ENCODE assay signal across 35 cellular contexts in the genomic region with DNA sequence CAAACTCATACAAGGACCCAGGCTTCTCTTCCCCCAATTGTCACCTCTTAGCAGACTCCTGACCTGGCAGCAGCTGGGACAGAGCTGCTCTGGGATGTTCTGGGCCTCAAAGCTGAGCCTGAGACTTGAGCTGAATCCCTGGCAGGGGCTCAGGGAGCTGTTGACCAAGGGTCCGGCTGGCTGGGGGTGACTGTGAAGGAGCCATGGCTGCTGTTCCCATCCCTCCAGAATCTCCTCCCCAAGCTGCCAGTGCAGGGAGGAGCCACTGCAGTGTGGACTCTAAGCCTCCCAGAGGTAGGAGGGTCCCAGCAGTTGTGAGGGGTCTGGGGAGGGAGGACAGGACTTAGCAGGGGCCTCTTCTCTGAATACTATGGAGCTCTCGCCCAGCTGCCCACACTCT. TPM values are rescaled to one million over a fixed set of nuclear protein-coding genes. Genes with fewer than 3 reads are reported as not detected.
"Had no signal": no experiment of that assay in that cellular context is flagged by ENCODE, and none has a peak within 500 bp of the region (broad histone marks: within the 10 kb centered on the region; RNA-seq: fewer than 3 reads in every experiment).

No MANE protein-coding gene starts in this region.

- H3K27me3 Mint-ChIP-seq: activated B cell treated with CpG ODN at 0.5 μM for 24 hours had no signal

- DNase-seq: activated B cell treated with CpG ODN at 0.5 μM for 24 hours; activated CD4-positive, alpha-beta memory T cell treated with anti-CD3 and anti-CD28 coated beads for 36 hours; activated CD4-positive, alpha-beta T cell treated with anti-CD3 and anti-CD28 coated beads for 4 hours; activated CD4-positive, alpha-beta T cell treated with anti-CD3 and anti-CD28 coated beads, Interleukin-2, amount 50 U/mL, for 1 hour; activated CD4-positive, CD25-positive, alpha-beta regulatory T cell treated with anti-CD3 and anti-CD28 coated beads, Interleukin-2, amount 50 U/mL, for 72 hours; activated effector memory CD4-positive, alpha-beta T cell treated with anti-CD3 and anti-CD28 coated beads, Interleukin-2, amount 50 U/mL, for 16 hours; activated naive CD4-positive, alpha-beta T cell treated with Interleukin-2 at 50 U/mL for 16 hours; activated naive CD8-positive, alpha-beta T cell treated with anti-CD3 and anti-CD28 coated beads, Interleukin-2, amount 10 ng/mL, durations not matched to agents 7 days and 5 days; activated T-cell treated with anti-CD3 and anti-CD28 coated beads, Interleukin-2, amount 50 U/mL, for 1 hour; activated T-cell treated with anti-CD3 and anti-CD28 coated beads, Interleukin-2, amount 50 U/mL, for 72 hours; amygdala; MM.1S; MV-4-11; NCI-H1092; NCI-H1436 treated with DMSO at 0.1 percent for 48 hours; NCI-H1694 treated with DMSO at 0.1 percent for 48 hours; NCI-H2029; NCI-H345; NCI-H524 treated with DMSO at 0.1 percent for 48 hours; NCI-H748 treated with DMSO at 0.1 percent for 48 hours; NK-92 treated with Interleukin-12 subunit alpha and Interleukin-12 subunit beta, amount 100 ng/mL, for 24 hours; Right ventricle myocardium superior; SJCRH30 had no signal

- H3K9me3 Mint-ChIP-seq: activated B cell treated with CpG ODN at 0.5 μM for 24 hours; activated CD4-positive, alpha-beta memory T cell treated with anti-CD3 and anti-CD28 coated beads for 36 hours; activated naive CD4-positive, alpha-beta T cell treated with anti-CD3 and anti-CD28 coated beads, Interleukin-2, amount 50 U/mL, for 24 hours; activated naive CD8-positive, alpha-beta T cell treated with anti-CD3 and anti-CD28 coated beads, Interleukin-2, amount 10 ng/mL, durations not matched to agents 7 days and 5 days; activated T-cell treated with anti-CD3 and anti-CD28 coated beads, Interleukin-2, amount 50 U/mL, for 72 hours; activated T-helper 17 cell treated with anti-CD3 and anti-CD28 coated beads, Interleukin-2, amount 50 U/mL, for 72 hours; central memory CD8-positive, alpha-beta T cell had no signal

- H3K4me3 ChIP-seq: ascending aorta, cardiac muscle cell, coronary artery, SJCRH30, SK-N-MC had no signal

- H3K9me3 ChIP-seq: ascending aorta, SJCRH30 had no signal

- H3K36me3 ChIP-seq: ascending aorta, cardiac muscle cell, SJCRH30 had no signal

- H3K27ac ChIP-seq: ascending aorta, cardiac muscle cell, coronary artery, SJCRH30, SK-N-MC, VCaP had no signal

- H3K4me3 Mint-ChIP-seq: activated CD4-positive, alpha-beta memory T cell treated with anti-CD3 and anti-CD28 coated beads for 36 hours; activated naive CD4-positive, alpha-beta T cell treated with anti-CD3 and anti-CD28 coated beads, Interleukin-2, amount 50 U/mL, for 24 hours; activated naive CD8-positive, alpha-beta T cell treated with anti-CD3 and anti-CD28 coated beads, Interleukin-2, amount 10 ng/mL, durations not matched to agents 7 days and 5 days; activated T-cell treated with anti-CD3 and anti-CD28 coated beads, Interleukin-2, amount 50 U/mL, for 72 hours; activated T-helper 17 cell treated with anti-CD3 and anti-CD28 coated beads, Interleukin-2, amount 50 U/mL, for 72 hours; central memory CD8-positive, alpha-beta T cell had no signal

- H3K4me1 Mint-ChIP-seq: activated naive CD4-positive, alpha-beta T cell treated with anti-CD3 and anti-CD28 coated beads, Interleukin-2, amount 50 U/mL, for 24 hours; activated T-helper 17 cell treated with anti-CD3 and anti-CD28 coated beads, Interleukin-2, amount 50 U/mL, for 72 hours; central memory CD8-positive, alpha-beta T cell had no signal

- H3K36me3 Mint-ChIP-seq: activated CD4-positive, alpha-beta memory T cell treated with anti-CD3 and anti-CD28 coated beads for 36 hours; activated naive CD4-positive, alpha-beta T cell treated with anti-CD3 and anti-CD28 coated beads, Interleukin-2, amount 50 U/mL, for 24 hours; activated naive CD8-positive, alpha-beta T cell treated with anti-CD3 and anti-CD28 coated beads, Interleukin-2, amount 10 ng/mL, durations not matched to agents 7 days and 5 days had no signal

- H3K27me3 ChIP-seq: ascending aorta, cardiac muscle cell, SJCRH30 had no signal

- H3K4me1 ChIP-seq: ascending aorta had no signal

- H3K27ac Mint-ChIP-seq: activated CD4-positive, alpha-beta memory T cell treated with anti-CD3 and anti-CD28 coated beads for 36 hours; activated naive CD4-positive, alpha-beta T cell treated with anti-CD3 and anti-CD28 coated beads, Interleukin-2, amount 50 U/mL, for 24 hours; activated T-cell treated with anti-CD3 and anti-CD28 coated beads, Interleukin-2, amount 50 U/mL, for 72 hours; activated T-helper 17 cell treated with anti-CD3 and anti-CD28 coated beads, Interleukin-2, amount 50 U/mL, for 72 hours had no signal

RNA-seq across cellular contexts. Expression of a gene that starts 2.2 kb away (rescaled TPM):
- total RNA-seq: activated CD4-positive, alpha-beta memory T cell treated with anti-CD3 and anti-CD28 coated beads for 36 hours; activated naive CD8-positive, alpha-beta T cell treated with anti-CD3 and anti-CD28 coated beads, Interleukin-2, amount 10 ng/mL, durations not matched to agents 7 days and 5 days; activated T-cell treated with anti-CD3 and anti-CD28 coated beads, Interleukin-2, amount 50 U/mL, for 72 hours; activated T-helper 17 cell treated with anti-CD3 and anti-CD28 coated beads, Interleukin-2, amount 50 U/mL, for 72 hours; cardiac muscle cell; LHCN-M2; NCI-H460; SJCRH30 had no signal
- polyA plus RNA-seq: cardiac muscle cell had no signal

RNA-seq across cellular contexts. Expression of a gene that starts 27.7 kb away (rescaled TPM):
- total RNA-seq: activated B cell treated with CpG ODN at 0.5 μM for 24 hours; ascending aorta; cardiac muscle cell; LHCN-M2; NCI-H460; Right ventricle myocardium superior; SJCRH30; T-helper 1 cell treated with Interleukin-12 subunit alpha and Interleukin-12 subunit beta and Interleukin-4 antibody, amounts not matched to agents 30 ng/mL and 1 ng/mL, for 36 hours had no signal
- polyA plus RNA-seq: cardiac muscle cell had no signal

RNA-seq across cellular contexts. Expression of a gene that starts 51.0 kb away (rescaled TPM):
- total RNA-seq: activated B cell treated with CpG ODN at 0.5 μM for 24 hours; activated CD4-positive, alpha-beta memory T cell treated with anti-CD3 and anti-CD28 coated beads for 36 hours; activated naive CD8-positive, alpha-beta T cell treated with anti-CD3 and anti-CD28 coated beads, Interleukin-2, amount 10 ng/mL, durations not matched to agents 7 days and 5 days; activated T-cell treated with anti-CD3 and anti-CD28 coated beads, Interleukin-2, amount 50 U/mL, for 72 hours; activated T-helper 17 cell treated with anti-CD3 and anti-CD28 coated beads, Interleukin-2, amount 50 U/mL, for 72 hours; ascending aorta; cardiac muscle cell; LHCN-M2; NCI-H460; Right ventricle myocardium superior; SJCRH30; T-helper 1 cell treated with Interleukin-12 subunit alpha and Interleukin-12 subunit beta and Interleukin-4 antibody, amounts not matched to agents 30 ng/mL and 1 ng/mL, for 36 hours had no signal
- polyA plus RNA-seq: adipose tissue, cardiac muscle cell had no signal
